Comparison of ENCODE assay signal across 22 cellular contexts in genomic region chr13:64774915-64775314, GRCh38.
"Had no signal": no experiment of that assay in that cellular context is flagged by ENCODE, and none has a peak within 500 bp of the region (broad histone marks: within the 10 kb centered on the region; RNA-seq: fewer than 3 reads in every experiment).

No MANE protein-coding gene starts in this region.

- H3K36me3 ChIP-seq: neural progenitor cell, ovary, right lobe of liver, sigmoid colon, stomach, tibial artery, transverse colon, upper lobe of right lung, uterus had no signal

- H3K4me1 ChIP-seq: neural progenitor cell, parathyroid adenoma, psoas muscle, right lobe of liver, sigmoid colon, stomach, tibial artery, transverse colon, upper lobe of right lung, uterus had no signal

- H3K9me3 ChIP-seq: ovary, psoas muscle, right lobe of liver, sigmoid colon, stomach, tibial artery, transverse colon, upper lobe of right lung, uterus had no signal

- H2AFZ ChIP-seq: neural progenitor cell, parathyroid adenoma had no signal

- H3K4me3 ChIP-seq: neural progenitor cell, ovary, psoas muscle, right lobe of liver, sigmoid colon, stomach, tibial artery, transverse colon, upper lobe of right lung, uterus had no signal

- H3K27ac ChIP-seq: neural progenitor cell, ovary, parathyroid adenoma, psoas muscle, right lobe of liver, sigmoid colon, stomach, tibial artery, transverse colon, upper lobe of right lung, uterus had no signal

- H3K27me3 ChIP-seq: neural progenitor cell, ovary, right lobe of liver, sigmoid colon, stomach, tibial artery, transverse colon, upper lobe of right lung, uterus had no signal

- H3K79me2 ChIP-seq: parathyroid adenoma had no signal

- H3K4me2 ChIP-seq: neural progenitor cell had no signal

- DNase-seq: natural killer cell; occipital lobe; ovary; posterior cingulate gyrus; psoas muscle; right cardiac atrium; right lobe of liver; sigmoid colon; small intestine; stimulated activated CD4-positive, alpha-beta T cell treated with anti-CD3 and anti-CD28 coated beads, Interleukin-15, amount 100 ng/mL, for 24 hours; stimulated activated CD4-positive, alpha-beta T cell treated with anti-CD3 and anti-CD28 coated beads, Interleukin-2, amount 100 ng/mL, for 24 hours; stimulated activated CD4-positive, alpha-beta T cell treated with anti-CD3 and anti-CD28 coated beads, Interleukin-2, amount 100 ng/mL, for 48 hours; stimulated activated CD4-positive, alpha-beta T cell treated with anti-CD3 and anti-CD28 coated beads, Interleukin-4, amount 100 ng/mL, for 24 hours; stimulated activated naive B cell treated with anti-CD40 and anti-IgM and Interleukin-4, amounts not matched to agents 10 μg/mL and 1 μg/mL and 100 μg/mL, for 72 hours; stimulated activated naive CD4-positive, alpha-beta T cell treated with Interleukin-2 at 50 U/mL for 16 hours; stomach; tibial artery; transverse colon; upper lobe of right lung; uterus had no signal
